ENCODE assay signal across 14 cellular contexts in the genomic region with DNA sequence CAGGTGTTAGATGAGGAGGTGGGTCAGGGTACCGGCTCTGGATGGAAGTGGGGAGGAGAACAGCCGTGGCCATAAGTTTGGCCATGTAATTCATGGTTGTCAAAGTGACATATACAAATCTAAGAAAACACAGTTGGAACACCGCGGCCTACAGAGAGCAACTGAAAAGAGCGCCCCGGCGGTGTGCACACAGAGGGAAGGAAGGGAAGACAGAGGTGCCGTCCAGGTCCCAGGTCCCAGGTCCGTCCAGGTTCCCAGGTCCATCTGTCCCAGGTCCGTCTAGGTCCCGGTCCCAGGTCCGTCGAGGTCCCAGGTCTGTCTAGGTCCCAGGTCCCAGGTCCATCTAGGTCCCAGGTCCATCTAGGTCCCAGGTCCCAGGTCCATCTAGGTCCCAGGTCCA. TPM values are rescaled to one million over a fixed set of nuclear protein-coding genes. Genes with fewer than 3 reads are reported as not detected.
"Had no signal": no experiment of that assay in that cellular context is flagged by ENCODE, and none has a peak within 500 bp of the region (broad histone marks: within the 10 kb centered on the region; RNA-seq: fewer than 3 reads in every experiment).

No MANE protein-coding gene starts in this region.

- H3K4me3 Mint-ChIP-seq: activated T-helper 1 cell treated with anti-CD3 and anti-CD28 coated beads, Interleukin-12 subunit alpha, Interleukin-12 subunit beta, Interleukin-2, Interleukin-4 antibody, amounts not matched to agents 30 ng/mL and 10 ng/mL and 1 ng/mL, durations not matched to agents 14 hours and 24 hours and 36 hours; naive thymus-derived CD8-positive, alpha-beta T cell had no signal

- H3K27me3 ChIP-seq: ascending aorta, dorsolateral prefrontal cortex, gastroesophageal sphincter, hepatocyte, spleen had no signal

- H3K27ac ChIP-seq: ascending aorta, dorsolateral prefrontal cortex, gastroesophageal sphincter, hepatocyte, spleen had no signal

- DNase-seq: activated CD4-positive, alpha-beta T cell treated with anti-CD3 and anti-CD28 coated beads, Interleukin-2, amount 50 U/mL, for 1 hour; activated CD8-positive, alpha-beta memory T cell treated with anti-CD3 and anti-CD28 coated beads for 24 hours; activated naive CD4-positive, alpha-beta T cell; dorsolateral prefrontal cortex; erythroblast; mesenchymal stem cell; spleen had no signal

- H3K27ac Mint-ChIP-seq: activated T-helper 1 cell treated with anti-CD3 and anti-CD28 coated beads, Interleukin-12 subunit alpha, Interleukin-12 subunit beta, Interleukin-2, Interleukin-4 antibody, amounts not matched to agents 30 ng/mL and 10 ng/mL and 1 ng/mL, durations not matched to agents 14 hours and 24 hours and 36 hours; progenitor cell of endocrine pancreas had no signal

- H3K4me3 ChIP-seq: ascending aorta, dorsolateral prefrontal cortex, gastroesophageal sphincter, hepatocyte, spleen had no signal

- H3K9me3 Mint-ChIP-seq: activated T-helper 1 cell treated with anti-CD3 and anti-CD28 coated beads, Interleukin-12 subunit alpha, Interleukin-12 subunit beta, Interleukin-2, Interleukin-4 antibody, amounts not matched to agents 30 ng/mL and 10 ng/mL and 1 ng/mL, durations not matched to agents 14 hours and 24 hours and 36 hours; naive thymus-derived CD8-positive, alpha-beta T cell had no signal

- H3K27me3 Mint-ChIP-seq: naive thymus-derived CD8-positive, alpha-beta T cell; progenitor cell of endocrine pancreas had no signal

- H3K36me3 ChIP-seq: ascending aorta had no signal

- H3K9me3 ChIP-seq: ascending aorta, gastroesophageal sphincter had no signal

- ATAC-seq: gastroesophageal sphincter; naive thymus-derived CD8-positive, alpha-beta T cell; sciatic nerve had no signal

RNA-seq across cellular contexts. Expression of gene ANKRD65, which starts 9.4 kb away (rescaled TPM):
- total RNA-seq: naive thymus-derived CD8-positive, alpha-beta T cell had no signal
- polyA plus RNA-seq: naive thymus-derived CD8-positive, alpha-beta T cell had no signal

RNA-seq across cellular contexts. Expression of gene VWA1, which starts 23.9 kb away (rescaled TPM):
- total RNA-seq: naive thymus-derived CD8-positive, alpha-beta T cell had no signal
- polyA plus RNA-seq: naive thymus-derived CD8-positive, alpha-beta T cell had no signal
